Comparison of ENCODE assay signal across 25 cellular contexts in the genomic region with DNA sequence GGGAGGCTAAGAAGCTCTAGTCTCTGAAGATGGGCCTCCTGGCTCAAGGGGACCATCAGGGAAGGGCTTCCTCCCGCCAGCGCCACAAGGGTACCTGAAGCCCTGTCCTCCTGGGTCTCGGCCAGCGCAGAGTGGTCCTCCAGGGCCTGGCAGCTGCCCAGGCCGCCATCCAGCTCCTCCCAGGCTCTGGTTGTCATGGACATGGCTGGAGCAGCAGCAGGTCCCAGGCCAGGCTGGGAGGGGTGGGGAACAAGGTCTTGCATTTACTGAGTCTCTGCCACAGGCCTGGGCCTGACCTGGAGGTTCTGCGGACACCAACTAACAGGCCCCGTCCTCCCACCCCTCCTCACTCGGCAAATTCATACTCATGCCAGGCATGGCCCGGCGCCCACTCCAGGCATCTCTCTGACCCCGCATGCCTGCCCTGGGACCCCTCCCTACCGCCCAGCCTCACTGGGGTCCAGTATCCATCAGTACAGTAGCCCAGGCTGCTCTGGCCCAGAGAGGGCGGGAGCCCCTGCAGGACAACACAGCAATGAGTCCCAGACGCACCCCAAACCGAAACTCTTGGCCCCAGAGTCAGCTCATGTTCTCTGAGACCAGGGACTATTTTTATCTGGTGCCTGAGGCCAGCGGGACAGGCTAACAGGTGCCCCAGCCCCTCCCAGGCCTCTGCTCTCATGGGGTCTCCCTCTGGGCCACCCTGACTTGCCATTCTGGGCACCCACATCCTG. TPM values are rescaled to one million over a fixed set of nuclear protein-coding genes. Genes with fewer than 3 reads are reported as not detected.
DNase-seq lines count a peak whose midpoint lies in the region; ATAC-seq, FAIRE-seq and TF ChIP-seq lines count a peak whose summit lies in the region.
"Had no signal": no experiment of that assay in that cellular context is flagged by ENCODE, and none has a peak within 500 bp of the region (broad histone marks: within the 10 kb centered on the region; RNA-seq: fewer than 3 reads in every experiment).

No MANE protein-coding gene starts in this region.

- no peak for DNase-seq in H9
- DNase-seq in SJCRH30 = peak; percentile 71 to 75
- peak; percentile 83 for DNase-seq in osteoblast (ENCODE audit: insufficient read length, low spot score, missing footprints)
- no peak for DNase-seq in KBM-7
- no peak for DNase-seq in small intestine
- no peak for DNase-seq in CD8-positive, alpha-beta memory T cell
- DNase-seq: activated CD4-positive, alpha-beta T cell treated with anti-CD3 and anti-CD28 coated beads, Interleukin-2, amount 50 U/mL, for 1 hour; activated CD8-positive, alpha-beta memory T cell treated with anti-CD3 and anti-CD28 coated beads, Interleukin-2, amount 50 U/mL, for 48 hours; central memory CD4-positive, alpha-beta T cell; GOT3; mesendoderm; MG63; natural killer cell; NCI-H1694 treated with DMSO at 0.1 percent for 48 hours; NCI-H446; stimulated activated CD4-positive, alpha-beta T cell treated with anti-CD3 and anti-CD28 coated beads, Interleukin-12 subunit alpha, Interleukin-12 subunit beta, amount 100 ng/mL, for 4 hours; T-cell had no signal

- H3K36me3 ChIP-seq in BLaER1 (peaks cover 4% of the 10 kb centered on the region; the same call in 1 of the 2 replicates), SJCRH30 (peaks cover 18% of the 10 kb centered on the region), osteoblast (ENCODE audit: insufficient read depth, low read length) (no peaks in the 10 kb centered on the region), small intestine (ENCODE audit: control insufficient read depth in 2 of 2, insufficient read depth in 2 of 2, low read length in 2 of 2) (no peaks in the 10 kb centered on the region)
- H3K36me3 ChIP-seq in CD8-positive, alpha-beta memory T cell (ENCODE audit: insufficient read depth, low read length) = no peaks in the 10 kb centered on the region
- H3K36me3 ChIP-seq: MG63, vagina had no signal

- H3K4me2 ChIP-seq in BLaER1 (peak overlapping the region; percentile 86), H9 (ENCODE audit: insufficient read depth, insufficient read length, low read length) (no peak overlapping the region), osteoblast (ENCODE audit: insufficient read depth, low read length) (no peak overlapping the region)

- peak overlapping the region; percentile 72 for H3K27ac ChIP-seq in BLaER1
- no peak overlapping the region for H3K27ac ChIP-seq in H9 (ENCODE audit: insufficient read length, low read depth, low read length)
- peak overlapping the region; percentile 96 for H3K27ac ChIP-seq in SJCRH30
- no peak overlapping the region for H3K27ac ChIP-seq in osteoblast (ENCODE audit: low read depth, low read length)
- no peak overlapping the region for H3K27ac ChIP-seq in small intestine (ENCODE audit: low read depth in 1 of 2, low read length in 1 of 2)
- no peak overlapping the region for H3K27ac ChIP-seq in CD8-positive, alpha-beta memory T cell (ENCODE audit: low read depth, low read length)
- H3K27ac ChIP-seq: RWPE1, vagina had no signal

- H3K14ac ChIP-seq in H9 (ENCODE audit: insufficient read depth, low read length) = no peak overlapping the region

- H3K9ac ChIP-seq in BLaER1 (peak overlapping the region; percentile 40; the same call in 1 of the 2 replicates), H9 (ENCODE audit: extremely low read depth, insufficient read length, low read length) (no peak overlapping the region)

- peaks cover 40% of the 10 kb centered on the region for H4K20me1 ChIP-seq in BLaER1
- H4K20me1 ChIP-seq in H9 (ENCODE audit: control insufficient read depth, insufficient read depth, insufficient read length) = no peaks in the 10 kb centered on the region
- no peaks in the 10 kb centered on the region for H4K20me1 ChIP-seq in osteoblast (ENCODE audit: insufficient read depth, low read length)

- H3K4me1 ChIP-seq in BLaER1 = peaks cover 96% of the 10 kb centered on the region
- H3K4me1 ChIP-seq in H9 (ENCODE audit: insufficient read depth, low read length) = no peaks in the 10 kb centered on the region
- H3K4me1 ChIP-seq in SJCRH30 = peaks cover 16% of the 10 kb centered on the region
- peaks cover 5% of the 10 kb centered on the region for H3K4me1 ChIP-seq in osteoblast (ENCODE audit: insufficient read depth, low read length)
- no peaks in the 10 kb centered on the region for H3K4me1 ChIP-seq in small intestine (ENCODE audit: control insufficient read depth in 2 of 2, insufficient read depth in 1 of 2, low read depth in 1 of 2, low read length in 1 of 2)
- H3K4me1 ChIP-seq in CD8-positive, alpha-beta memory T cell (ENCODE audit: insufficient read depth, low read length) = peaks cover 40% of the 10 kb centered on the region
- H3K4me1 ChIP-seq: Caco-2 had no signal

- in situ Hi-C loops in KBM-7 (cut with MboI; ENCODE audit: low pct_unique_long_range_greater_than_20kb, low sequenced_read_pairs) = no loop called here

- H3K79me1 ChIP-seq in H9 (ENCODE audit: insufficient read depth, low read depth, low read length, poor library complexity, severe bottlenecking) = no peaks in the 10 kb centered on the region

- no peak overlapping the region for H2BK15ac ChIP-seq in H9 (ENCODE audit: low read depth, low read length)

- no peaks in the 10 kb centered on the region for H3K79me2 ChIP-seq in H9 (ENCODE audit: insufficient read depth, low read length)
- no peaks in the 10 kb centered on the region for H3K79me2 ChIP-seq in osteoblast (ENCODE audit: insufficient read depth, low read length)

- H3K27me3 Mint-ChIP-seq in H9 (ENCODE audit: low read depth) = peaks cover 24% of the 10 kb centered on the region
- H3K27me3 Mint-ChIP-seq in CD8-positive, alpha-beta memory T cell = no peaks in the 10 kb centered on the region

- no peaks in the 10 kb centered on the region; a peak in 1 of 7 replicates for H3K36me3 Mint-ChIP-seq in H9 (ENCODE audit: insufficient read depth in 1 of 3, low read depth in 3 of 3)
- H3K36me3 Mint-ChIP-seq in CD8-positive, alpha-beta memory T cell = peaks cover 0 to 2% (median 0%) of the 10 kb centered on the region in 3 donors
- H3K36me3 Mint-ChIP-seq: natural killer cell, T-cell had no signal

- no peak overlapping the region for H2AFZ ChIP-seq in H9 (ENCODE audit: low read length)
- H2AFZ ChIP-seq in osteoblast (ENCODE audit: low read length) = no peak overlapping the region

- no peak overlapping the region for H4K5ac ChIP-seq in H9 (ENCODE audit: insufficient read length, low read depth, low read length)

- H3K27me3 ChIP-seq in BLaER1 (peaks cover 50% of the 10 kb centered on the region), H9 (ENCODE audit: insufficient read depth, low read length) (no peaks in the 10 kb centered on the region; the same call in 1 of the 2 replicates), SJCRH30 (no peaks in the 10 kb centered on the region), osteoblast (ENCODE audit: insufficient read depth, low read length) (peaks cover 41% of the 10 kb centered on the region), small intestine (ENCODE audit: control insufficient read depth in 2 of 2, insufficient read depth in 2 of 2, low read length in 2 of 2) (peaks cover 20 to 25% of the 10 kb centered on the region in 2 donors)
- H3K27me3 ChIP-seq in CD8-positive, alpha-beta memory T cell (ENCODE audit: insufficient read depth, low read length, poor library complexity, severe bottlenecking) = peaks cover 8% of the 10 kb centered on the region
- H3K27me3 ChIP-seq: MG63 had no signal

- no peak overlapping the region for H3K4me3 Mint-ChIP-seq in H9
- peak overlapping the region in 1 of 7 donors; percentile 24 for H3K4me3 Mint-ChIP-seq in CD8-positive, alpha-beta memory T cell
- H3K4me3 Mint-ChIP-seq: natural killer cell had no signal

- no peak for FAIRE-seq in small intestine (lab: Jason Lieb, UNC)
- FAIRE-seq: GM19239 had no signal

- CTCF ChIA-PET in CD8-positive, alpha-beta memory T cell (lab: Charles Lee) = interaction anchor here (1.0 to 4.2 kb wide), 2 partner anchors 16 to 17 kb away, joined by 3 to 17 read pairs; no protein-coding TSS in a partner anchor

- no peak overlapping the region for H2AK5ac ChIP-seq in H9 (ENCODE audit: insufficient read length, low read length)

- H4K8ac ChIP-seq in H9 (replicated peaks; ENCODE audit: insufficient read length, low read depth, low read length) = no peak overlapping the region

- no peak overlapping the region for H2BK20ac ChIP-seq in H9 (ENCODE audit: low read depth, low read length, poor library complexity, severe bottlenecking)

- peaks cover 10% of the 10 kb centered on the region for H3K23me2 ChIP-seq in H9 (ENCODE audit: insufficient read length, low read depth, low read length, poor library complexity, severe bottlenecking)

- no peaks in the 10 kb centered on the region for H3K9me3 ChIP-seq in BLaER1
- H3K9me3 ChIP-seq in H9 (ENCODE audit: control insufficient read depth, low read depth, low read length) = no peaks in the 10 kb centered on the region
- no peaks in the 10 kb centered on the region for H3K9me3 ChIP-seq in SJCRH30 (replicated peaks)
- H3K9me3 ChIP-seq in osteoblast (ENCODE audit: low read depth, low read length) = no peaks in the 10 kb centered on the region
- no peaks in the 10 kb centered on the region for H3K9me3 ChIP-seq in small intestine (ENCODE audit: control insufficient read depth, low read depth)
- H3K9me3 ChIP-seq in CD8-positive, alpha-beta memory T cell (ENCODE audit: low read length) = no peaks in the 10 kb centered on the region
- H3K9me3 ChIP-seq: Caco-2, MG63, vagina had no signal

- H2BK120ac ChIP-seq in H9 (ENCODE audit: low read depth, low read length, poor library complexity, severe bottlenecking) = no peak overlapping the region

- peak overlapping the region; percentile 29 for H3K18ac ChIP-seq in H9 (ENCODE audit: insufficient read length, low read depth, low read length)

- no peak overlapping the region for H3K23ac ChIP-seq in H9 (ENCODE audit: insufficient read length, low read depth, low read length)

- no CpG with 5 or more reads among the region's 16 CpGs for WGBS in H9 (ENCODE audit: extremely low coverage, insufficient read length, low lambda C conversion rate)
- 88 to 92% (median 91%) methylated on average over 14 to 16 of the region's 16 CpGs for WGBS in small intestine, 3 donors

- no peak overlapping the region for H3T11ph ChIP-seq in H9 (ENCODE audit: low read length)

- H2BK12ac ChIP-seq in H9 (ENCODE audit: insufficient read length, low read depth, low read length) = no peak overlapping the region

- no peak overlapping the region for H2BK5ac ChIP-seq in H9 (ENCODE audit: insufficient read length, low read length)

- no peak overlapping the region for H3K4me3 ChIP-seq in BLaER1
- peak overlapping the region; percentile 64 for H3K4me3 ChIP-seq in SJCRH30
- H3K4me3 ChIP-seq in osteoblast (ENCODE audit: insufficient read depth, low read length) = no peak overlapping the region
- H3K4me3 ChIP-seq in small intestine (ENCODE audit: low read depth in 1 of 2, low read length in 2 of 2) = no peak overlapping the region
- no peak overlapping the region for H3K4me3 ChIP-seq in CD8-positive, alpha-beta memory T cell (ENCODE audit: low read length)
- H3K4me3 ChIP-seq: MG63, vagina had no signal

- POLR2A ChIA-PET in CD8-positive, alpha-beta memory T cell (lab: Charles Lee) = interaction anchor here (1.0 to 8.2 kb wide), 2 partner anchors 15 to 16 kb away, joined by 3 to 69 read pairs; no protein-coding TSS in a partner anchor

- no peak overlapping the region for H3K4ac ChIP-seq in H9 (ENCODE audit: low read depth, low read length)

- no peaks in the 10 kb centered on the region for H3K9me3 Mint-ChIP-seq in H9
- no peaks in the 10 kb centered on the region for H3K9me3 Mint-ChIP-seq in CD8-positive, alpha-beta memory T cell
- H3K9me3 Mint-ChIP-seq: natural killer cell, T-cell had no signal

- no peak for ATAC-seq in activated CD4-positive, CD25-positive, alpha-beta regulatory T cell treated with anti-CD3 and anti-CD28 coated beads, Interleukin-2, amount 50 U/mL, for 24 hours
- ATAC-seq: esophagus mucosa, T-cell had no signal

- H3K56ac ChIP-seq in H9 (ENCODE audit: insufficient read length, low read depth, low read length) = no peak overlapping the region

- H3K4me1 Mint-ChIP-seq in H9 = peaks cover 4% of the 10 kb centered on the region in 2 experiments
- peaks cover 20 to 50% (median 21%) of the 10 kb centered on the region in 3 donors for H3K4me1 Mint-ChIP-seq in CD8-positive, alpha-beta memory T cell

- no peak overlapping the region for H4K91ac ChIP-seq in H9 (ENCODE audit: insufficient read length, low read depth, low read length)

- no peak for TF ChIP-seq CTCF in H9 (conservative IDR thresholded peaks at IDR 0.05)
- no peak for TF ChIP-seq CTCF in osteoblast (IDR thresholded peaks at IDR 0.05; ENCODE audit: extremely low read depth, low read depth, low read length)

- peak overlapping the region in 1 of 3 experiments; percentile 35; a peak in 1 of 7 replicates for H3K27ac Mint-ChIP-seq in H9
- H3K27ac Mint-ChIP-seq in CD8-positive, alpha-beta memory T cell = peak overlapping the region in 1 of 8 donors; percentile 54
- H3K27ac Mint-ChIP-seq: natural killer cell, progenitor cell of endocrine pancreas had no signal

RNA-seq across cellular contexts. Expression of a gene that starts 0.9 kb away (rescaled TPM):
- total RNA-seq in H9 (2021) (0.90 and 1.1 TPM in 2 replicates), osteoblast (0.72 TPM in 1 of 2 replicates, not detected in the other)
- total RNA-seq in SJCRH30 (2014; rRNA removed; shearing (Covaris generic)) = 40.1 and 50.2 TPM in 2 replicates
- 1 to 10 TPM in 2 of 3 donors, under 1 TPM in 1; 0.69 to 1.9 (median 1.3) TPM for polyA plus RNA-seq in small intestine
- total RNA-seq in CD8-positive, alpha-beta memory T cell = 1 to 10 TPM in 1 of 2 experiments, under 1 TPM in 1; 0.73 to 1.0 TPM
- polyA plus RNA-seq in CD8-positive, alpha-beta memory T cell = 0.91 TPM
- total RNA-seq: Caco-2, esophagus mucosa, vagina had no signal

RNA-seq across cellular contexts. Expression of a gene that starts 6.2 kb away (rescaled TPM):
- total RNA-seq in H9 (2021) = 70.2 and 70.7 TPM in 2 replicates
- total RNA-seq in SJCRH30 (2014; rRNA removed; shearing (Covaris generic)) = 6.9 and 11.5 TPM in 2 replicates
- total RNA-seq in osteoblast = under 0.01 and 0.29 TPM in 2 replicates
- 1 to 10 TPM; 1.1 to 3.0 (median 1.9) TPM for polyA plus RNA-seq in small intestine
- 1 to 10 TPM; 5.9 to 7.4 TPM for total RNA-seq in CD8-positive, alpha-beta memory T cell
- not detected for polyA plus RNA-seq in CD8-positive, alpha-beta memory T cell

RNA-seq across cellular contexts. Expression of a gene that starts 18.7 kb away (rescaled TPM):
- total RNA-seq in H9 (2021) = 166 and 167 TPM in 2 replicates
- 44.5 and 49.1 TPM in 2 replicates for total RNA-seq in SJCRH30 (2014; rRNA removed; shearing (Covaris generic))
- 27.1 and 27.9 TPM in 2 replicates for total RNA-seq in osteoblast
- 10 to 100 TPM; 31.8 to 45.5 (median 35.1) TPM for polyA plus RNA-seq in small intestine
- total RNA-seq in CD8-positive, alpha-beta memory T cell = 100 to 1,000 TPM; 131 to 138 TPM
- polyA plus RNA-seq in CD8-positive, alpha-beta memory T cell = 36.2 TPM

RNA-seq across cellular contexts. Expression of a gene that starts 19.1 kb away (rescaled TPM):
- total RNA-seq in H9 (2021) (139 and 148 TPM in 2 replicates), osteoblast (32.1 and 43.4 TPM in 2 replicates)
- total RNA-seq in SJCRH30 (2014; rRNA removed; shearing (Covaris generic)) = 51.8 and 52.7 TPM in 2 replicates
- 100 to 1,000 TPM; 269 to 307 (median 286) TPM for polyA plus RNA-seq in small intestine
- total RNA-seq in CD8-positive, alpha-beta memory T cell = 10 to 100 TPM; 96.6 to 99.1 TPM
- polyA plus RNA-seq in CD8-positive, alpha-beta memory T cell = 120 TPM

RNA-seq across cellular contexts. Expression of a gene that starts 26.7 kb away (rescaled TPM):
- total RNA-seq in H9 (2021) (not detected in 2 replicates), osteoblast (under 0.01 TPM in 1 of 2 replicates, not detected in the other)
- total RNA-seq in SJCRH30 (2014; rRNA removed; shearing (Covaris generic)) = 0.06 and 0.10 TPM in 2 replicates
- polyA plus RNA-seq in small intestine = under 1 TPM in 2 of 3 donors, not detected in 1; 0.46 to 0.54 TPM
- total RNA-seq in CD8-positive, alpha-beta memory T cell = not detected
- polyA plus RNA-seq in CD8-positive, alpha-beta memory T cell = 0.79 TPM
- total RNA-seq: Caco-2, progenitor cell of endocrine pancreas had no signal

Comparison
In these comparisons a context has a peak if more than half of its experiments do, and no peak if none do; other contexts are left out.
1. H3K27ac ChIP-seq: peak in BLaER1 (single experiment) and SJCRH30 (single experiment); none in H9 (single experiment), osteoblast (single experiment), small intestine (0 of 2) and CD8-positive, alpha-beta memory T cell (single experiment).
2. DNase-seq: peak in SJCRH30 (2 of 2) and osteoblast (single experiment); none in H9 (single experiment), KBM-7 (single experiment), small intestine (single experiment) and CD8-positive, alpha-beta memory T cell (0 of 5).
3. RNA of a gene that starts 0.9 kb away (total RNA-seq): 40.1 to 50.2 TPM in SJCRH30; 0.73 to 1.0 TPM in CD8-positive, alpha-beta memory T cell, 0.90 to 1.1 TPM in H9 and 0.72 TPM in osteoblast; every median in the first group is over 10 times any median in the second.